Comparison of ENCODE assay signal across 12 cellular contexts in genomic region chr1:183198463-183198862, GRCh38. TPM values are rescaled to one million over a fixed set of nuclear protein-coding genes. Genes with fewer than 3 reads are reported as not detected.
DNase-seq lines count a peak whose midpoint lies in the region; ATAC-seq and TF ChIP-seq lines count a peak whose summit lies in the region.
"Had no signal": no experiment of that assay in that cellular context is flagged by ENCODE, and none has a peak within 500 bp of the region (broad histone marks: within the 10 kb centered on the region; RNA-seq: fewer than 3 reads in every experiment).

No MANE protein-coding gene starts in this region.

- H2AFZ ChIP-seq in GM23338, result no peak overlapping the region

- H4K20me1 ChIP-seq in GM23338 (replicated peaks; ENCODE audit: insufficient read depth), result no peaks in the 10 kb centered on the region

- POLR2A ChIA-PET in WTC11 (lab: Charles Lee), result interaction anchor here (1.0 kb wide), 1 partner anchor 11 kb away, joined by 6 read pairs; no protein-coding TSS in a partner anchor

- H3K4me3 ChIP-seq in fibroblast of the aortic adventitia (ENCODE audit: low read depth, low read length) (no peak overlapping the region), psoas muscle (no peak overlapping the region), GM23338 (no peak overlapping the region)

- H3K27ac ChIP-seq in psoas muscle (no peak overlapping the region), GM23338 (ENCODE audit: low read depth) (no peak overlapping the region)

- H3K4me1 ChIP-seq in psoas muscle (no peaks in the 10 kb centered on the region), GM23338 (ENCODE audit: insufficient read depth) (peaks cover 29% of the 10 kb centered on the region)

- H3K79me2 ChIP-seq in GM23338 (replicated peaks; ENCODE audit: insufficient read depth), result no peaks in the 10 kb centered on the region

- H3K4me1 Mint-ChIP-seq in WTC11, result peaks cover 29% of the 10 kb centered on the region
- peaks cover 28% of the 10 kb centered on the region for H3K4me1 Mint-ChIP-seq in GM23338

- peak; percentile 15 for DNase-seq in Caki2 (ENCODE audit: low read depth)
- no peak for DNase-seq in WTC11 (ENCODE audit: low spot score)
- DNase-seq in fibroblast of the aortic adventitia (ENCODE audit: low read depth), result peak; percentile 74
- peak; percentile 41 to 70 for DNase-seq in psoas muscle
- no peak for DNase-seq in activated gamma-delta T cell (lab: John Stamatoyannopoulos, UW)
- DNase-seq in AG08395 (ENCODE audit: low spot score), result no peak
- no peak for DNase-seq in GM23338 (ENCODE audit: low spot score)
- DNase-seq: activated CD4-positive, alpha-beta T cell treated with anti-CD3 and anti-CD28 coated beads, Interleukin-2, amount 10 ng/mL, durations not matched to agents 24 days and 14 days; CD4-positive, alpha-beta T cell; NCI-H526 had no signal

- ATAC-seq in WTC11 (no peak), psoas muscle (peak; percentile 36 to 95 (median 94)), HG02678 (IDR thresholded peaks at IDR 0.05; ENCODE audit: unreplicated experiment) (no peak), GM23338 (no peak)
- ATAC-seq: activated naive CD4-positive, alpha-beta T cell treated with anti-CD3 and anti-CD28 coated beads, Interleukin-2, amount 50 U/mL, for 72 hours had no signal

- H3K4me2 ChIP-seq in GM23338, result no peak overlapping the region

- intact Hi-C loops in psoas muscle (cut with DNase I), result no loop called here

- no peaks in the 10 kb centered on the region for H3F3A ChIP-seq in GM23338 (replicated peaks; ENCODE audit: low read depth)

- no peaks in the 10 kb centered on the region for H3K9me2 ChIP-seq in GM23338 (ENCODE audit: insufficient read depth)

- H3K9me3 ChIP-seq in psoas muscle, result no peaks in the 10 kb centered on the region

- H3K27me3 ChIP-seq in psoas muscle (ENCODE audit: insufficient read depth in 3 of 3, low read length in 2 of 3), result peaks cover 0 to 7% (median 0%) of the 10 kb centered on the region in 3 donors
- no peaks in the 10 kb centered on the region for H3K27me3 ChIP-seq in GM23338 (ENCODE audit: insufficient read depth)

- H3K27ac Mint-ChIP-seq in WTC11 (peak overlapping the region; percentile 24; the same call in 1 of the 2 replicates), GM23338 (no peak overlapping the region)
- H3K27ac Mint-ChIP-seq: activated CD4-positive, alpha-beta T cell treated with anti-CD3 and anti-CD28 coated beads, Interleukin-2, amount 10 ng/mL, durations not matched to agents 24 days and 14 days; activated naive CD4-positive, alpha-beta T cell treated with anti-CD3 and anti-CD28 coated beads, Interleukin-2, amount 50 U/mL, for 72 hours; CD4-positive, alpha-beta T cell had no signal

- no peak for TF ChIP-seq CTCF in WTC11 (IDR thresholded peaks at IDR 0.05)
- TF ChIP-seq CTCF in fibroblast of the aortic adventitia (IDR thresholded peaks at IDR 0.05; ENCODE audit: insufficient read depth, low read length), result no peak
- no peak for TF ChIP-seq CTCF in psoas muscle (IDR thresholded peaks at IDR 0.05)
- no peak for TF ChIP-seq CTCF in GM23338 (conservative IDR thresholded peaks at IDR 0.05; ENCODE audit: low read depth in 2 of 2)

- CTCF ChIA-PET in WTC11 (lab: Charles Lee), result no interaction called here

- no peaks in the 10 kb centered on the region for H3K36me3 ChIP-seq in psoas muscle (ENCODE audit: insufficient read depth in 1 of 2, low read depth in 1 of 2)
- H3K36me3 ChIP-seq in GM23338 (ENCODE audit: insufficient read depth), result no peaks in the 10 kb centered on the region

- H3K9me3 Mint-ChIP-seq in WTC11, result no peaks in the 10 kb centered on the region
- no peaks in the 10 kb centered on the region for H3K9me3 Mint-ChIP-seq in GM23338
- H3K9me3 Mint-ChIP-seq: activated CD4-positive, alpha-beta T cell treated with anti-CD3 and anti-CD28 coated beads, Interleukin-2, amount 10 ng/mL, durations not matched to agents 24 days and 14 days; activated naive CD4-positive, alpha-beta T cell treated with anti-CD3 and anti-CD28 coated beads, Interleukin-2, amount 50 U/mL, for 72 hours; CD4-positive, alpha-beta T cell had no signal

- H3K27me3 Mint-ChIP-seq in WTC11 (ENCODE audit: low read depth) (no peaks in the 10 kb centered on the region), GM23338 (ENCODE audit: insufficient read depth, low read depth, poor library complexity) (no peaks in the 10 kb centered on the region)

- in situ Hi-C loops in Caki2 (cut with HindIII; ENCODE audit: low pct_unique_long_range_greater_than_20kb, low sequenced_read_pairs), result no loop called here

- 63 to 75% (median 73%) methylated on average over 9 of the region's 9 CpGs for WGBS in psoas muscle, 3 donors

- no peak overlapping the region for H3K4me3 Mint-ChIP-seq in WTC11
- no peak overlapping the region for H3K4me3 Mint-ChIP-seq in GM23338
- H3K4me3 Mint-ChIP-seq: activated CD4-positive, alpha-beta T cell treated with anti-CD3 and anti-CD28 coated beads, Interleukin-2, amount 10 ng/mL, durations not matched to agents 24 days and 14 days; CD4-positive, alpha-beta T cell had no signal

- H3K36me3 Mint-ChIP-seq in WTC11, result no peaks in the 10 kb centered on the region
- H3K36me3 Mint-ChIP-seq in GM23338 (ENCODE audit: low read depth), result no peaks in the 10 kb centered on the region; the same call in 2 of the 3 replicates
- H3K36me3 Mint-ChIP-seq: activated naive CD4-positive, alpha-beta T cell treated with anti-CD3 and anti-CD28 coated beads, Interleukin-2, amount 50 U/mL, for 72 hours had no signal

TF ChIP-seq in WTC11, 78 proteins besides CTCF, POLR2A, EP300 and RAD21 (continues in another document):
- TF ChIP-seq ZNF416 (CRISPR knock-in tag; IDR thresholded peaks at IDR 0.05) (no peak), SP1 (CRISPR knock-in tag; conservative IDR thresholded peaks at IDR 0.05) (no peak), CREM (CRISPR knock-in tag; IDR thresholded peaks at IDR 0.05) (no peak), ZNF232 (CRISPR knock-in tag; IDR thresholded peaks at IDR 0.05) (no peak), NR1H2 (CRISPR knock-in tag; IDR thresholded peaks at IDR 0.05) (no peak), EMX1 (CRISPR knock-in tag; IDR thresholded peaks at IDR 0.05) (no peak), NFATC4 (CRISPR knock-in tag; IDR thresholded peaks at IDR 0.05) (no peak), NR3C1 (CRISPR knock-in tag; conservative IDR thresholded peaks at IDR 0.05; ENCODE audit: low read depth) (no peak), TEAD4 (CRISPR knock-in tag; IDR thresholded peaks at IDR 0.05) (no peak)

TF ChIP-seq in GM23338, 12 proteins besides CTCF, POLR2A, EP300 and RAD21 (continues in another document):
- TF ChIP-seq EZH2phosphoT487 (IDR thresholded peaks at IDR 0.05; ENCODE audit: unreplicated experiment), result no peak
- TF ChIP-seq JUNB (IDR thresholded peaks at IDR 0.05; ENCODE audit: unreplicated experiment), result no peak

RNA-seq across cellular contexts. Expression of gene LAMC2, which starts 12.4 kb away (rescaled TPM):
- total RNA-seq in Caki2 (2014; rRNA removed; shearing (Covaris generic); ENCODE audit: low replicate concordance), result 92.0 and 97.5 TPM in 2 replicates
- 6.5 to 7.9 TPM (median 6.5 TPM) in 3 replicates for total RNA-seq in WTC11 (2021)
- total RNA-seq in fibroblast of the aortic adventitia (ENCODE audit: low replicate concordance), result 2.0 and 2.8 TPM in 2 replicates
- 1 to 10 TPM in 1 of 4 donors, under 1 TPM in 3; 0.25 to 1.2 (median 0.76) TPM for total RNA-seq in psoas muscle
- polyA plus RNA-seq in psoas muscle, result 1 to 10 TPM in 2 of 3 donors, under 1 TPM in 1; 0.99 to 1.3 (median 1.3) TPM
- 19.0 and 19.5 TPM in 2 replicates for total RNA-seq in GM23338 (2014; rRNA removed; shearing (Covaris generic))
- 3.4 and 4.3 TPM in 2 replicates for polyA plus RNA-seq in GM23338 (2016; fragmentation: Nextera tagmentation; extraction: Ambion mirVana)
- total RNA-seq: activated naive CD4-positive, alpha-beta T cell treated with anti-CD3 and anti-CD28 coated beads, Interleukin-2, amount 50 U/mL, for 72 hours; CD4-positive, alpha-beta T cell had no signal

Comparison
In these comparisons a context has a peak if more than half of its experiments do, and no peak if none do; other contexts are left out.
1. DNase-seq: peak in Caki2 (single experiment), fibroblast of the aortic adventitia (single experiment) and psoas muscle (2 of 2); none in WTC11 (single experiment), activated gamma-delta T cell (single experiment), AG08395 (single experiment) and GM23338 (single experiment).
2. ATAC-seq: peak in psoas muscle (4 of 4); none in WTC11 (single experiment), HG02678 (single experiment) and GM23338 (single experiment).